Comparison of ENCODE assay signal across 30 cellular contexts in the genomic region with DNA sequence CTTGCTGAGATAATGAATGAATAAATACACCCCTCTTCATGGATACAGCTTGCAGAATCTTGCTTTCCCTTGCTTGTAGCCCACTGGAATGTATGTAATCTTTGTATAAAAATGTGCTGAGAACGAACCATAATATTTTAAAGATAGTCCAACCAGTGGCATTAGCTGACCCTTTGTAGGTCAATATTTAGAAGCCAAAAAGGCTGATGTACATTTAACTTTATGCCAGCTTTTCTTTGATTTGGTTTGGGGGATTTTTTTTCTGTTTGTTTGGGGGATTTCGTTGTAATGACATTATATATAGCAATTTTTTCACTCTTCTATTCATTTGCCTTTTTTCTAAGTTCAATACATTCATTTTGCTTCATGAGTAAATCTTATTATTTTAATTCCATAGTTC.
"Had no signal": no experiment of that assay in that cellular context is flagged by ENCODE, and none has a peak within 500 bp of the region (broad histone marks: within the 10 kb centered on the region; RNA-seq: fewer than 3 reads in every experiment).

No MANE protein-coding gene starts in this region.

- H3K36me3 ChIP-seq: ascending aorta, cardiac muscle cell, WERI-Rb-1 had no signal

- H3K4me3 ChIP-seq: ascending aorta, cardiac muscle cell had no signal

- H3K27ac ChIP-seq: ascending aorta, cardiac muscle cell, WERI-Rb-1 had no signal

- H3K4me1 ChIP-seq: ascending aorta had no signal

- H3K9me3 ChIP-seq: ascending aorta had no signal

- H3K27me3 ChIP-seq: ascending aorta, cardiac muscle cell had no signal

- ATAC-seq: activated CD4-positive, alpha-beta T cell treated with anti-CD3 and anti-CD28 coated beads for 36 hours; activated CD4-positive, CD25-positive, alpha-beta regulatory T cell treated with anti-CD3 and anti-CD28 coated beads, Interleukin-2, amount 50 U/mL, for 24 hours; activated CD8-positive, alpha-beta memory T cell treated with anti-CD3 and anti-CD28 coated beads, Interleukin-2, amount 10 ng/mL, durations not matched to agents 7 days and 5 days; activated CD8-positive, alpha-beta T cell treated with anti-CD3 and anti-CD28 coated beads, Interleukin-2, amount 10 ng/mL, durations not matched to agents 7 days and 5 days; activated naive CD8-positive, alpha-beta T cell treated with anti-CD3 and anti-CD28 coated beads, Interleukin-2, amount 50 U/mL, for 24 hours; T-helper 17 cell; WTC11 had no signal

- DNase-seq: activated CD4-positive, alpha-beta memory T cell treated with anti-CD3 and anti-CD28 coated beads, Interleukin-2, amount 10 ng/mL, durations not matched to agents 7 days and 5 days; activated CD4-positive, alpha-beta T cell treated with anti-CD3 and anti-CD28 coated beads for 1 hour; activated CD4-positive, alpha-beta T cell treated with anti-CD3 and anti-CD28 coated beads for 36 hours; activated CD4-positive, alpha-beta T cell treated with anti-CD3 and anti-CD28 coated beads for 48 hours; activated CD4-positive, alpha-beta T cell treated with anti-CD3 and anti-CD28 coated beads, Interleukin-2, amount 10 ng/mL, durations not matched to agents 7 days and 5 days; activated CD4-positive, alpha-beta T cell treated with anti-CD3 and anti-CD28 coated beads, Interleukin-2, amount 50 U/mL, for 48 hours; activated CD4-positive, CD25-positive, alpha-beta regulatory T cell; activated CD8-positive, alpha-beta memory T cell treated with anti-CD3 and anti-CD28 coated beads for 24 hours; activated CD8-positive, alpha-beta memory T cell treated with anti-CD3 and anti-CD28 coated beads, Interleukin-2, amount 10 ng/mL, durations not matched to agents 7 days and 5 days; activated CD8-positive, alpha-beta memory T cell treated with anti-CD3 and anti-CD28 coated beads, Interleukin-2, amount 50 U/mL, for 48 hours; activated CD8-positive, alpha-beta T cell treated with anti-CD3 and anti-CD28 coated beads, Interleukin-2, amount 10 ng/mL, durations not matched to agents 7 days and 5 days; activated effector memory CD4-positive, alpha-beta T cell treated with Interleukin-2 at 50 U/mL for 16 hours; activated gamma-delta T cell; activated naive CD4-positive, alpha-beta T cell treated with anti-CD3 and anti-CD28 coated beads, Interleukin-2, amount 10 ng/mL, durations not matched to agents 7 days and 5 days; activated naive CD4-positive, alpha-beta T cell treated with Interleukin-2 at 50 U/mL for 16 hours; activated naive CD8-positive, alpha-beta T cell treated with anti-CD3 and anti-CD28 coated beads, Interleukin-2, amount 10 ng/mL, durations not matched to agents 7 days and 5 days; activated naive CD8-positive, alpha-beta T cell treated with anti-CD3 and anti-CD28 coated beads, Interleukin-2, amount 50 U/mL, for 24 hours; activated T-cell treated with anti-CD3 and anti-CD28 coated beads, Interleukin-2, amount 50 U/mL, for 24 hours; activated T-cell treated with anti-CD3 and anti-CD28 coated beads, Interleukin-2, amount 50 U/mL, for 48 hours; amygdala; anterior cingulate cortex; caudate nucleus; cerebellar nuclear complex; T-helper 17 cell; T-helper 9 cell; WERI-Rb-1 had no signal
